Comparison of ENCODE assay signal across 17 cellular contexts in the genomic region with DNA sequence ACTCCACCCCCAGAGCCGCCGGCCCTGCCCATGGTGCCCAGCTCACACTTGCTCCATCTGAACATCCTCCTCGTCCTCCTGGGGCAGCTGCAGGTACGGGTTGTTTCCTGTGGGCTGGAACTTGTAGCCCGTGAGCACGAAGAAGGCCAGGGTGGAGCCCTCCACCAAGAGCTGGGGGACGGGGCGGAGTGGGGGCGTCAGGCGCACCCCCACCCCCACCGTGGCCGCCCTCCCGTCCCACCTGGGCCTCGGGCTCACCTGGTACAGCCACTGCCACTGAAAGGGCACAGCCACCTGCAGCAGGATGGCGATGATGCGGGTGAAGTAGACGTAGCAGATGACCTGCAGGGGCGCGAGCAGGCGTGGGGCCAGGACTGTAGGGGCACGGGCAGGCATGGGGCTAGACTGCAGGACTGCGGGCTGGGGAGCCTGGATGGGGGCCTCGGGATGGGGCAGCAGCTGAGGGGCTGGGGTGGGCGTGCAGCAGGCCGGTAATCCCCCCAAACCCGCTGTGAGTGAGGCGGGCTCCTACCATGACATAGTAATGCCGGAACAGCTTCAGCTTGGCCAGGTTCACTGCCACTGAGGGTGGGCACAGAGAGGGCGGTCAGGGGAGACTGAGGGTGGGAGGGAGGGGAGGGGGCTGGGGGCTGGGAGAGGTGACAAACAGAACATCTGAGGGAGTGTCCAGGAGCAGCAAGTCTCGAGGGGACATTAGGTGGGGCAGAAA. TPM values are rescaled to one million over a fixed set of nuclear protein-coding genes. Genes with fewer than 3 reads are reported as not detected.
DNase-seq lines count a peak whose midpoint lies in the region; ATAC-seq and TF ChIP-seq lines count a peak whose summit lies in the region.
"Had no signal": no experiment of that assay in that cellular context is flagged by ENCODE, and none has a peak within 500 bp of the region (broad histone marks: within the 10 kb centered on the region; RNA-seq: fewer than 3 reads in every experiment).

No MANE protein-coding gene starts in this region.

- in situ Hi-C loops in gastrocnemius medialis (cut with MboI; ENCODE audit: low sequenced_read_pairs in 4 of 4), result loop anchor here in 2 of 4 donors (10.0 to 25.0 kb wide), 3 partner anchors 134 to 344 kb away; partner anchors contain the start of genes GTF2F1 (in 1 of the 2), PSPN (in 1 of the 2) and TUBB4A (in 1 of the 2)

- H3K36me3 ChIP-seq in left lung (peaks cover 0 to 43% of the 10 kb centered on the region in 2 donors), sigmoid colon (peaks cover 0 to 41% (median 30%) of the 10 kb centered on the region in 4 donors), gastrocnemius medialis (peaks cover 0 to 24% of the 10 kb centered on the region in 2 donors)
- H3K36me3 ChIP-seq: MG63 had no signal

- H3K27ac ChIP-seq in left lung, result no peak overlapping the region
- H3K27ac ChIP-seq in sigmoid colon, result peak overlapping the region in 1 of 4 donors; percentile 6
- H3K27ac ChIP-seq in gastrocnemius medialis, result no peak overlapping the region

- no peaks in the 10 kb centered on the region for H3K9me3 Mint-ChIP-seq in stimulated activated naive CD8-positive, alpha-beta T cell treated with anti-CD3 and anti-CD28 coated beads, Interleukin-15, amount 100 ng/mL, for 72 hours

- TF ChIP-seq CTCF in left lung (IDR thresholded peaks at IDR 0.05) (no peak), sigmoid colon (IDR thresholded peaks at IDR 0.05) (no peak), gastrocnemius medialis (IDR thresholded peaks at IDR 0.05 in 4 of 5, conservative IDR thresholded peaks at IDR 0.05 in 1 of 5) (no peak)

- WGBS in sigmoid colon, 2 donors, result 72 to 86% methylated on average over 30 of the region's 30 CpGs

- TF ChIP-seq EP300 in sigmoid colon (IDR thresholded peaks at IDR 0.05), result no peak

- H3K27me3 Mint-ChIP-seq in stimulated activated naive CD8-positive, alpha-beta T cell treated with anti-CD3 and anti-CD28 coated beads, Interleukin-15, amount 100 ng/mL, for 72 hours, result no peaks in the 10 kb centered on the region

- H3K27me3 ChIP-seq in left lung (no peaks in the 10 kb centered on the region), sigmoid colon (no peaks in the 10 kb centered on the region), gastrocnemius medialis (no peaks in the 10 kb centered on the region)
- H3K27me3 ChIP-seq: MG63 had no signal

- DNase-seq in stimulated activated naive CD8-positive, alpha-beta T cell treated with anti-CD3 and anti-CD28 coated beads, Interleukin-15, amount 100 ng/mL, for 72 hours, result no peak
- DNase-seq in stimulated activated naive CD8-positive, alpha-beta T cell treated with anti-CD3 and anti-CD28 coated beads, Interleukin-15, Interleukin-2, amounts not matched to agents 100 U/mL and 50 U/mL, for 24 hours, result no peak
- DNase-seq in left lung (peak in 1 of 2 donors; percentile 66), sigmoid colon (peak; percentile 65), KG1 (lab: John Stamatoyannopoulos, UW) (no peak), gastrocnemius medialis (no peak), middle frontal gyrus (ENCODE audit: extremely low spot score, low spot score) (no peak)
- DNase-seq: ACHN, AML-193, DMS 273 treated with DMSO at 0.1 percent for 48 hours, MG63, NCI-H1092, NCI-H2081 treated with DMSO at 0.1 percent for 48 hours, NCI-H510A, NCI-H774, PC-3 had no signal

- H3K4me3 ChIP-seq in left lung (no peak overlapping the region), sigmoid colon (no peak overlapping the region), gastrocnemius medialis (no peak overlapping the region)
- H3K4me3 ChIP-seq: MG63 had no signal

- H3K4me3 Mint-ChIP-seq in stimulated activated naive CD8-positive, alpha-beta T cell treated with anti-CD3 and anti-CD28 coated beads, Interleukin-15, amount 100 ng/mL, for 72 hours, result no peak overlapping the region
- H3K4me3 Mint-ChIP-seq: CD14-positive monocyte had no signal

- peaks cover 9 to 44% of the 10 kb centered on the region in 2 donors for H3K4me1 ChIP-seq in left lung
- H3K4me1 ChIP-seq in sigmoid colon, result peaks cover 0 to 18% (median 11%) of the 10 kb centered on the region in 4 donors
- peaks cover 2 to 4% of the 10 kb centered on the region in 2 donors for H3K4me1 ChIP-seq in gastrocnemius medialis

- TF ChIP-seq POLR2A in sigmoid colon (IDR thresholded peaks at IDR 0.05) (no peak), gastrocnemius medialis (IDR thresholded peaks at IDR 0.05) (no peak)

- intact Hi-C loops in left lung (cut with DNase I), result loop anchor here (10.0 kb wide), 1 partner anchor 134 kb away; no protein-coding TSS in a partner anchor
- intact Hi-C loops in sigmoid colon (cut with DNase I), result loop anchor here (10.0 kb wide), 3 partner anchors 334 to 1194 kb away; partner anchors contain the start of genes CTXN1, PNPLA6, SNAPC2 and ZNF557
- intact Hi-C loops in gastrocnemius medialis (cut with DNase I; ENCODE audit: low total_unique reads), result loop anchor here (10.0 kb wide), 3 partner anchors 276 to 894 kb away; partner anchors contain the start of genes NDUFA11, PET100, SLC25A23 and VMAC

- H3K27ac Mint-ChIP-seq in stimulated activated naive CD8-positive, alpha-beta T cell treated with anti-CD3 and anti-CD28 coated beads, Interleukin-15, amount 100 ng/mL, for 72 hours, result no peak overlapping the region
- H3K27ac Mint-ChIP-seq: CD14-positive monocyte had no signal

- peaks cover 14% of the 10 kb centered on the region for H3K4me1 Mint-ChIP-seq in stimulated activated naive CD8-positive, alpha-beta T cell treated with anti-CD3 and anti-CD28 coated beads, Interleukin-15, amount 100 ng/mL, for 72 hours

- no peaks in the 10 kb centered on the region for H3K9me3 ChIP-seq in left lung
- H3K9me3 ChIP-seq in sigmoid colon, result no peaks in the 10 kb centered on the region
- H3K9me3 ChIP-seq in gastrocnemius medialis, result no peaks in the 10 kb centered on the region
- H3K9me3 ChIP-seq: MG63 had no signal

- peak; percentile 22 for ATAC-seq in stimulated activated naive CD8-positive, alpha-beta T cell treated with anti-CD3 and anti-CD28 coated beads, Interleukin-15, amount 100 ng/mL, for 72 hours
- no peak for ATAC-seq in stimulated activated naive CD8-positive, alpha-beta T cell treated with anti-CD3 and anti-CD28 coated beads, Interleukin-15, Interleukin-2, amounts not matched to agents 100 U/mL and 50 U/mL, for 24 hours
- ATAC-seq in left lung (peak; percentile 1), gastrocnemius medialis (no peak)

RNA-seq across cellular contexts. Expression of gene GPR108, which starts 6.3 kb away (rescaled TPM):
- 10 to 100 TPM; 64.1 to 81.7 TPM for total RNA-seq in left lung
- 10 to 100 TPM; 44.5 to 67.3 (median 58.8) TPM for total RNA-seq in sigmoid colon
- polyA plus RNA-seq in sigmoid colon, result 10 to 100 TPM; 39.0 to 91.1 (median 53.4) TPM
- 10 to 100 TPM; 22.6 to 40.3 (median 32.3) TPM for total RNA-seq in gastrocnemius medialis

RNA-seq across cellular contexts. Expression of gene TRIP10, which starts 8.4 kb away (rescaled TPM):
- 10 to 100 TPM; 62.3 to 75.3 TPM for total RNA-seq in left lung
- 100 to 1,000 TPM in 1 of 4 donors, 10 to 100 TPM in 3; 73.1 to 117 (median 90.1) TPM for total RNA-seq in sigmoid colon
- 10 to 100 TPM; 49.5 to 76.7 (median 70.3) TPM for polyA plus RNA-seq in sigmoid colon
- total RNA-seq in gastrocnemius medialis, result 100 to 1,000 TPM; 130 to 237 (median 178) TPM

RNA-seq across cellular contexts. Expression of gene C3, which starts 10.7 kb away (rescaled TPM):
- total RNA-seq in left lung (100 to 1,000 TPM; 748 to 881 TPM), sigmoid colon (1,000 to 10,000 TPM in 1 of 4 donors, 100 to 1,000 TPM in 3; 317 to 1,284 (median 452) TPM), gastrocnemius medialis (100 to 1,000 TPM in 1 of 4 donors, 10 to 100 TPM in 3; 25.9 to 121 (median 70.6) TPM)
- polyA plus RNA-seq in sigmoid colon, result 100 to 1,000 TPM in 1 of 3 donors, 10 to 100 TPM in 1, 1 to 10 TPM in 1; 9.0 to 313 (median 66.7) TPM

RNA-seq across cellular contexts. Expression of gene SH2D3A, which starts 36.1 kb away (rescaled TPM):
- 10 to 100 TPM; 24.2 to 27.6 TPM for total RNA-seq in left lung
- under 1 TPM in 1 of 4 donors, not detected in 3; 0.66 TPM for total RNA-seq in sigmoid colon
- polyA plus RNA-seq in sigmoid colon, result 10 to 100 TPM; 23.8 to 42.7 (median 30.0) TPM
- not detected for total RNA-seq in gastrocnemius medialis
- polyA plus RNA-seq: CD14-positive monocyte had no signal

RNA-seq across cellular contexts. Expression of gene VAV1, which starts 41.4 kb away (rescaled TPM):
- total RNA-seq in left lung, result 10 to 100 TPM; 11.5 to 51.3 TPM
- total RNA-seq in sigmoid colon, result 1 to 10 TPM; 3.0 to 4.6 (median 4.3) TPM
- polyA plus RNA-seq in sigmoid colon, result 10 to 100 TPM in 1 of 3 donors, 1 to 10 TPM in 2; 2.4 to 18.9 (median 3.7) TPM
- 1 to 10 TPM in 2 of 4 donors, under 1 TPM in 2; 0.63 to 1.8 (median 0.96) TPM for total RNA-seq in gastrocnemius medialis

Comparison
In these comparisons a context has a peak if more than half of its experiments do, and no peak if none do; other contexts are left out.
1. ATAC-seq: peak in stimulated activated naive CD8-positive, alpha-beta T cell treated with anti-CD3 and anti-CD28 coated beads, Interleukin-15, amount 100 ng/mL, for 72 hours (single experiment) and left lung (single experiment); none in stimulated activated naive CD8-positive, alpha-beta T cell treated with anti-CD3 and anti-CD28 coated beads, Interleukin-15, Interleukin-2, amounts not matched to agents 100 U/mL and 50 U/mL, for 24 hours (single experiment) and gastrocnemius medialis (0 of 2).